In the genomic region with DNA sequence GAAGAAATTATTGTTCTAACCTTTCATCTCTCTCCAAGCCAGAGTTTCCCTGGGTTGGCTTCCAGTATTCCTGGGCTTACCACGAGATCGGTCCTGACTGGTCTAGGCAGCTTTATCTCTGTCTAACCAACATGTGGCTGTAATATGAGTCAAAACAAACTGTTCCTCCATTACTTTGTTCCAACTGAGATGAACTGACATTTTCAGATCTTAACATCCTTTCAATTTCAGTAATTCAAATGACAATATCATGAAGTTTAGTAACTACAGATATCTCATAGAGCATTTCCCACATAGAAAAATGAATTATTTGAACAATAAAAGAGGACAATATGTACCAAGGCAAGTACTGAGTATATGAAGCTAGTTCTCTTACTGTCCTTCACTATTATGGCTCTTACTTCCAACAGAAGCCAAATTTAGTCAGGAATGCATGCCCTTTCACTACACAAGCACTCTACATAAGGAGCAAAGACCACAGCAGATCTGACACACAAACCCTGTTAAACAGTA, we compare ENCODE assay signal across 10 cellular contexts. TPM values are rescaled to one million over a fixed set of nuclear protein-coding genes. Genes with fewer than 3 reads are reported as not detected.
DNase-seq lines count a peak whose midpoint lies in the region; ATAC-seq, FAIRE-seq and TF ChIP-seq lines count a peak whose summit lies in the region.
"Had no signal": no experiment of that assay in that cellular context is flagged by ENCODE, and none has a peak within 500 bp of the region (broad histone marks: within the 10 kb centered on the region; RNA-seq: fewer than 3 reads in every experiment).

No MANE protein-coding gene starts in this region.

- H3K9me3 ChIP-seq in HepG2 (ENCODE audit: low read length) (no peaks in the 10 kb centered on the region), right lobe of liver (no peaks in the 10 kb centered on the region), aorta (ENCODE audit: control insufficient read depth, low read length) (no peaks in the 10 kb centered on the region), PC-3 (ENCODE audit: low read length) (no peaks in the 10 kb centered on the region)

- no peak for TF ChIP-seq EP300 in HepG2 (IDR thresholded peaks at IDR 0.05; ENCODE audit: low read depth in 2 of 2, low read length in 2 of 2)
- no peak for TF ChIP-seq EP300 in HepG2 (CRISPR knock-in tag; IDR thresholded peaks at IDR 0.05; ENCODE audit: borderline replicate concordance)

- intact Hi-C loops in HepG2 (cut with micrococcal nuclease; ENCODE audit: unreplicated experiment) (loop anchor here (10.0 kb wide), 1 partner anchor 64 kb away; no protein-coding TSS in a partner anchor), right lobe of liver (cut with DNase I) (no loop called here), aorta (cut with DNase I) (no loop called here), PC-3 (cut with micrococcal nuclease) (no loop called here)

- H3K9me2 ChIP-seq in PC-3 (replicated peaks; ENCODE audit: low read length): no peaks in the 10 kb centered on the region

- POLR2A ChIA-PET in HepG2 (lab: Yijun Ruan, JAX): no interaction called here
- POLR2A ChIA-PET in PC-3 (lab: Charles Lee; ENCODE audit: unreplicated experiment): no interaction called here

- H3K79me2 ChIP-seq in HepG2 (ENCODE audit: insufficient read depth, low read length): no peaks in the 10 kb centered on the region
- peaks cover 10% of the 10 kb centered on the region; the same call in 1 of the 2 replicates for H3K79me2 ChIP-seq in PC-3 (ENCODE audit: low read length)

- peak overlapping the region in 1 of 3 experiments; percentile 2; a peak in 1 of 6 replicates for H3K4me3 ChIP-seq in HepG2 (replicated peaks in 1 of 3; ENCODE audit: insufficient read depth in 1 of 3, low read depth in 2 of 3, low read length in 3 of 3)
- no peak overlapping the region for H3K4me3 ChIP-seq in right lobe of liver
- H3K4me3 ChIP-seq in aorta (ENCODE audit: low read length in 2 of 2): peak overlapping the region in 1 of 2 donors; percentile 34
- H3K4me3 ChIP-seq in PC-3 (ENCODE audit: low read length): no peak overlapping the region

- 57% methylated on average over 2 of the region's 2 CpGs for WGBS in HepG2 (ENCODE audit: low lambda C conversion rate)
- WGBS in right lobe of liver (ENCODE audit: insufficient coverage, low coverage, low lambda C conversion rate, missing lambda C conversion rate): 25% methylated on average over 2 of the region's 2 CpGs
- 2 to 6% methylated on average over 2 of the region's 2 CpGs for WGBS in aorta, 2 donors

- TF ChIP-seq CTCF in HepG2 (CRISPR knock-in tag; IDR thresholded peaks at IDR 0.05) (no peak), right lobe of liver (IDR thresholded peaks at IDR 0.05) (no peak), PC-3 (conservative IDR thresholded peaks at IDR 0.05; ENCODE audit: low read depth, low read length) (no peak)

- H2AFZ ChIP-seq in HepG2 (ENCODE audit: low read length): no peak overlapping the region
- no peak overlapping the region for H2AFZ ChIP-seq in PC-3 (ENCODE audit: low read length)

- H3K27ac ChIP-seq in HepG2 (ENCODE audit: extremely low read length, insufficient read depth, low read length) (peak overlapping the region; percentile 48), right lobe of liver (no peak overlapping the region), aorta (ENCODE audit: low read depth in 1 of 2, low read length in 2 of 2) (peak overlapping the region in 1 of 2 donors; percentile 71), PC-3 (ENCODE audit: low read length) (no peak overlapping the region)

- peaks cover 17% of the 10 kb centered on the region for H3K4me1 ChIP-seq in HepG2 (ENCODE audit: insufficient read depth, low read length)
- no peaks in the 10 kb centered on the region for H3K4me1 ChIP-seq in right lobe of liver
- no peaks in the 10 kb centered on the region for H3K4me1 ChIP-seq in aorta (ENCODE audit: control insufficient read depth in 1 of 2, insufficient read depth in 2 of 2, low read length in 2 of 2)
- peaks cover 4% of the 10 kb centered on the region; the same call in 1 of the 2 replicates for H3K4me1 ChIP-seq in PC-3 (ENCODE audit: insufficient read depth, low read length)

- ATAC-seq in HepG2 (peak; percentile 87), right lobe of liver (no peak), aorta (ENCODE audit: low FRiP score) (peak; percentile 78), PC-3 (no peak), GM19035 (IDR thresholded peaks at IDR 0.05; ENCODE audit: unreplicated experiment) (no peak)

- no peak overlapping the region for H3K9ac ChIP-seq in HepG2 (ENCODE audit: insufficient read depth, low read depth, low read length)
- H3K9ac ChIP-seq in PC-3 (ENCODE audit: low read length): no peak overlapping the region

- TF ChIP-seq POLR2A in HepG2 (IDR thresholded peaks at IDR 0.05; ENCODE audit: insufficient read depth in 1 of 2, low read depth in 2 of 2, low read length in 2 of 2): no peak
- TF ChIP-seq POLR2A in right lobe of liver (IDR thresholded peaks at IDR 0.05): no peak

- in situ Hi-C loops in HepG2 (cut with HindIII; ENCODE audit: extremely low pct_ligation_motif_present, low pct_unique_long_range_greater_than_20kb): no loop called here

- peak; percentile 56 for DNase-seq in HepG2 (ENCODE audit: low spot score)
- no peak for DNase-seq in right lobe of liver
- DNase-seq in amniotic stem cell (lab: John Stamatoyannopoulos, UW): peak; percentile 36
- DNase-seq in aorta: no peak
- DNase-seq in PC-3: no peak
- DNase-seq in midbrain (lab: John Stamatoyannopoulos, UW): no peak
- DNase-seq: activated B cell treated with CpG ODN at 0.5 μM for 24 hours, DND-41 had no signal

- H3K27me3 ChIP-seq in HepG2 (ENCODE audit: control insufficient read depth in 1 of 2, insufficient read depth in 2 of 2, low read length in 2 of 2): no peaks in the 10 kb centered on the region
- H3K27me3 ChIP-seq in right lobe of liver: no peaks in the 10 kb centered on the region
- H3K27me3 ChIP-seq in aorta (ENCODE audit: control insufficient read depth in 1 of 2, insufficient read depth in 2 of 2, low read length in 1 of 2): no peaks in the 10 kb centered on the region
- no peaks in the 10 kb centered on the region for H3K27me3 ChIP-seq in PC-3 (ENCODE audit: low read length)

- no TSS peak for BruUV-seq in HepG2 (replicated peaks; lab: Mats Ljungman, UMichigan)
- BruUV-seq in PC-3 (replicated peaks; lab: Mats Ljungman, UMichigan): no TSS peak

- no peak for TF ChIP-seq RAD21 in HepG2 (CRISPR knock-in tag; IDR thresholded peaks at IDR 0.05)

- H3K4me2 ChIP-seq in HepG2 (ENCODE audit: low read depth, low read length) (peak overlapping the region; percentile 49; the same call in 1 of the 2 replicates), PC-3 (ENCODE audit: low read length) (no peak overlapping the region)

- no peaks in the 10 kb centered on the region for H3F3A ChIP-seq in PC-3 (ENCODE audit: low read length, unreplicated experiment)

- FAIRE-seq in HepG2 (lab: Jason Lieb, UNC) (peak; percentile 55), islet of Langerhans (lab: Jason Lieb, UNC) (peak; percentile 86)

- H4K20me1 ChIP-seq in HepG2 (ENCODE audit: insufficient read depth, low read length) (no peaks in the 10 kb centered on the region), PC-3 (ENCODE audit: low read length) (no peaks in the 10 kb centered on the region)

- no peaks in the 10 kb centered on the region for H3K36me3 ChIP-seq in HepG2 (replicated peaks in 1 of 2; ENCODE audit: control insufficient read depth in 1 of 2, insufficient read depth in 2 of 2, low read length in 2 of 2)
- H3K36me3 ChIP-seq in right lobe of liver: no peaks in the 10 kb centered on the region
- H3K36me3 ChIP-seq in aorta (ENCODE audit: control insufficient read depth in 1 of 2, insufficient read depth in 2 of 2, low read length in 1 of 2): peaks cover 0 to 2% of the 10 kb centered on the region in 2 donors
- H3K36me3 ChIP-seq in PC-3 (ENCODE audit: low read depth, low read length): peaks cover 4% of the 10 kb centered on the region; the same call in 1 of the 2 replicates

- CTCF ChIA-PET in HepG2 (lab: Yijun Ruan, JAX; ENCODE audit: low intra/inter-chr PET ratio, low total read pairs): no interaction called here
- CTCF ChIA-PET in PC-3 (lab: Charles Lee): no interaction called here

RNA-seq across cellular contexts. Expression of gene SLC25A12, which starts 15.5 kb away (rescaled TPM):
- total RNA-seq in HepG2 (2016; rRNA removed; fragmentation: Illumina TruSeq; extraction: Trizol) (8.1 and 13.4 TPM in 2 replicates), right lobe of liver (1 to 10 TPM in 4 of 6 experiments, under 1 TPM in 2; 0.74 to 1.6 (median 1.1) TPM), aorta (10 to 100 TPM; 24.1 to 34.6 TPM), PC-3 (2014; rRNA removed) (18.4 and 21.4 TPM in 2 replicates)
- 2.1 and 2.4 TPM in 2 replicates for total RNA-seq in HepG2 (2016; cell fraction: cytosol; rRNA removed; fragmentation: Illumina TruSeq; extraction: Trizol; ENCODE audit: low read depth)
- 8.6 and 12.8 TPM in 2 replicates for total RNA-seq in HepG2 (2016; cell fraction: insoluble cytoplasmic fraction; rRNA removed; fragmentation: Illumina TruSeq; extraction: Trizol)
- 2.4 and 4.2 TPM in 2 replicates for total RNA-seq in HepG2 (2016; cell fraction: membrane; rRNA removed; fragmentation: Illumina TruSeq; extraction: Trizol)
- total RNA-seq in HepG2 (2016; cell fraction: nucleus; rRNA removed; fragmentation: Illumina TruSeq; extraction: Trizol): 5.9 and 7.9 TPM in 2 replicates
- polyA plus RNA-seq in HepG2 (2011; rRNA removed) (14.0 and 15.9 TPM in 2 replicates), aorta (10 to 100 TPM; 10.8 to 27.6 TPM)
- polyA plus RNA-seq in HepG2 (2011; cell fraction: cytosol; rRNA removed): 11.2 and 13.4 TPM in 2 replicates
- polyA plus RNA-seq in HepG2 (2011; cell fraction: nucleus; rRNA removed): 11.2 and 11.4 TPM in 2 replicates
- polyA plus RNA-seq in HepG2 (2012): 6.6 and 9.2 TPM in 2 replicates
- 0.85 and 0.88 TPM in 2 replicates for polyA plus RNA-seq in HepG2 (2016; cell fraction: cytosol; fragmentation: Illumina TruSeq; extraction: Trizol; ENCODE audit: low read depth)
- 7.8 and 9.3 TPM in 2 replicates for polyA plus RNA-seq in HepG2 (2016; cell fraction: insoluble cytoplasmic fraction; fragmentation: Illumina TruSeq; extraction: Trizol; ENCODE audit: low read depth)
- polyA plus RNA-seq in HepG2 (2016; cell fraction: membrane; fragmentation: Illumina TruSeq; extraction: Trizol; ENCODE audit: low read depth): 1.2 and 1.6 TPM in 2 replicates
- polyA plus RNA-seq in HepG2 (2016; cell fraction: nucleus; fragmentation: Illumina TruSeq; extraction: Trizol; ENCODE audit: insufficient read depth, low read depth): 5.5 and 6.6 TPM in 2 replicates
- 16.6 and 20.1 TPM in 2 replicates for polyA minus RNA-seq in HepG2 (2011; rRNA and poly(A)+ RNA removed; ENCODE audit: low replicate concordance)
- 11.6 and 12.2 TPM in 2 replicates for polyA minus RNA-seq in HepG2 (2011; cell fraction: cytosol; rRNA and poly(A)+ RNA removed)
- polyA minus RNA-seq in HepG2 (2011; cell fraction: nucleus; rRNA and poly(A)+ RNA removed): 21.9 and 31.0 TPM in 2 replicates

RNA-seq across cellular contexts. Expression of gene HAT1, which starts 43.7 kb away (rescaled TPM):
- total RNA-seq in HepG2 (2016; rRNA removed; fragmentation: Illumina TruSeq; extraction: Trizol): 119 and 195 TPM in 2 replicates
- 26.9 and 29.9 TPM in 2 replicates for total RNA-seq in HepG2 (2016; cell fraction: cytosol; rRNA removed; fragmentation: Illumina TruSeq; extraction: Trizol; ENCODE audit: low read depth)
- total RNA-seq in HepG2 (2016; cell fraction: insoluble cytoplasmic fraction; rRNA removed; fragmentation: Illumina TruSeq; extraction: Trizol): 113 and 190 TPM in 2 replicates
- total RNA-seq in HepG2 (2016; cell fraction: membrane; rRNA removed; fragmentation: Illumina TruSeq; extraction: Trizol): 28.6 and 35.3 TPM in 2 replicates
- 57.8 and 63.9 TPM in 2 replicates for total RNA-seq in HepG2 (2016; cell fraction: nucleus; rRNA removed; fragmentation: Illumina TruSeq; extraction: Trizol)
- polyA plus RNA-seq in HepG2 (2011; rRNA removed): 27.9 and 45.4 TPM in 2 replicates
- 17.0 and 24.6 TPM in 2 replicates for polyA plus RNA-seq in HepG2 (2011; cell fraction: cytosol; rRNA removed)
- polyA plus RNA-seq in HepG2 (2011; cell fraction: nucleus; rRNA removed): 6.3 and 7.8 TPM in 2 replicates
- 35.8 and 57.9 TPM in 2 replicates for polyA plus RNA-seq in HepG2 (2012)
- 11.2 and 12.2 TPM in 2 replicates for polyA plus RNA-seq in HepG2 (2016; cell fraction: cytosol; fragmentation: Illumina TruSeq; extraction: Trizol; ENCODE audit: low read depth)
- 188 and 191 TPM in 2 replicates for polyA plus RNA-seq in HepG2 (2016; cell fraction: insoluble cytoplasmic fraction; fragmentation: Illumina TruSeq; extraction: Trizol; ENCODE audit: low read depth)
- polyA plus RNA-seq in HepG2 (2016; cell fraction: membrane; fragmentation: Illumina TruSeq; extraction: Trizol; ENCODE audit: low read depth): 15.8 and 17.3 TPM in 2 replicates
- polyA plus RNA-seq in HepG2 (2016; cell fraction: nucleus; fragmentation: Illumina TruSeq; extraction: Trizol; ENCODE audit: insufficient read depth, low read depth): 62.1 and 66.9 TPM in 2 replicates
- 10.4 and 22.1 TPM in 2 replicates for polyA minus RNA-seq in HepG2 (2011; rRNA and poly(A)+ RNA removed; ENCODE audit: low replicate concordance)
- 18.1 and 25.5 TPM in 2 replicates for polyA minus RNA-seq in HepG2 (2011; cell fraction: cytosol; rRNA and poly(A)+ RNA removed)
- polyA minus RNA-seq in HepG2 (2011; cell fraction: nucleus; rRNA and poly(A)+ RNA removed): 22.9 and 24.2 TPM in 2 replicates
- 10 to 100 TPM; 10.7 to 16.3 (median 13.4) TPM for total RNA-seq in right lobe of liver
- total RNA-seq in aorta: 10 to 100 TPM; 27.8 to 32.6 TPM
- 10 to 100 TPM; 23.8 to 29.0 TPM for polyA plus RNA-seq in aorta
- total RNA-seq in PC-3 (2014; rRNA removed): 58.7 and 76.8 TPM in 2 replicates

Comparison
In these comparisons a context has a peak if more than half of its experiments do, and no peak if none do; other contexts are left out.
1. ATAC-seq: peak in HepG2 (single experiment) and aorta (single experiment); none in right lobe of liver (0 of 4), PC-3 (single experiment) and GM19035 (single experiment).
2. DNase-seq: peak in HepG2 (single experiment) and amniotic stem cell (single experiment); none in right lobe of liver (0 of 3), aorta (0 of 2), PC-3 (single experiment) and midbrain (single experiment).